Comparison of ENCODE assay signal across 23 cellular contexts in genomic region chr14:34165847-34166340, GRCh38.
"Had no signal": no experiment of that assay in that cellular context is flagged by ENCODE, and none has a peak within 500 bp of the region (broad histone marks: within the 10 kb centered on the region; RNA-seq: fewer than 3 reads in every experiment).

No MANE protein-coding gene starts in this region.

- DNase-seq: activated CD4-positive, alpha-beta memory T cell treated with anti-CD3 and anti-CD28 coated beads, Interleukin-2, amount 10 ng/mL, durations not matched to agents 7 days and 5 days; activated CD4-positive, alpha-beta T cell treated with anti-CD3 and anti-CD28 coated beads for 1 hour; activated CD4-positive, alpha-beta T cell treated with anti-CD3 and anti-CD28 coated beads, Interleukin-2, amount 10 ng/mL, durations not matched to agents 7 days and 5 days; activated CD8-positive, alpha-beta memory T cell treated with anti-CD3 and anti-CD28 coated beads, Interleukin-2, amount 50 U/mL, for 48 hours; activated gamma-delta T cell; activated naive CD4-positive, alpha-beta T cell treated with anti-CD3 and anti-CD28 coated beads, Interleukin-2, amount 10 ng/mL, durations not matched to agents 7 days and 5 days; activated T-cell treated with anti-CD3 and anti-CD28 coated beads, Interleukin-2, amount 50 U/mL, for 24 hours; amygdala; central memory CD4-positive, alpha-beta T cell; foreskin fibroblast; left ventricle myocardium inferior; mucosa of descending colon; right lobe of liver; stimulated activated CD4-positive, alpha-beta T cell treated with anti-CD3 and anti-CD28 coated beads, Interleukin-2, amount 100 ng/mL, for 48 hours; trophoblast cell had no signal

- H3K9me3 Mint-ChIP-seq: activated CD4-positive, alpha-beta memory T cell treated with anti-CD3 and anti-CD28 coated beads, Interleukin-2, amount 10 ng/mL, durations not matched to agents 7 days and 5 days; activated CD4-positive, alpha-beta T cell treated with anti-CD3 and anti-CD28 coated beads, Interleukin-2, amount 10 ng/mL, durations not matched to agents 7 days and 5 days; activated naive CD4-positive, alpha-beta T cell treated with anti-CD3 and anti-CD28 coated beads, Interleukin-2, amount 10 ng/mL, durations not matched to agents 7 days and 5 days; activated T-cell treated with anti-CD3 and anti-CD28 coated beads, Interleukin-2, amount 50 U/mL, for 24 hours; nephron; stimulated activated naive CD8-positive, alpha-beta T cell treated with anti-CD3 and anti-CD28 coated beads, Interleukin-15, Interleukin-2, amounts not matched to agents 100 ng/mL and 50 ng/mL, for 24 hours had no signal

- H3K4me3 ChIP-seq: breast epithelium, left ventricle myocardium inferior, lung, mucosa of descending colon, right lobe of liver, thoracic aorta had no signal

- H3K36me3 Mint-ChIP-seq: activated naive CD4-positive, alpha-beta T cell treated with anti-CD3 and anti-CD28 coated beads, Interleukin-2, amount 10 ng/mL, durations not matched to agents 7 days and 5 days had no signal

- H3K27ac Mint-ChIP-seq: activated CD4-positive, alpha-beta memory T cell treated with anti-CD3 and anti-CD28 coated beads, Interleukin-2, amount 10 ng/mL, durations not matched to agents 7 days and 5 days; activated CD4-positive, alpha-beta T cell treated with anti-CD3 and anti-CD28 coated beads, Interleukin-2, amount 10 ng/mL, durations not matched to agents 7 days and 5 days; activated naive CD4-positive, alpha-beta T cell treated with anti-CD3 and anti-CD28 coated beads, Interleukin-2, amount 10 ng/mL, durations not matched to agents 7 days and 5 days; activated T-cell treated with anti-CD3 and anti-CD28 coated beads, Interleukin-2, amount 50 U/mL, for 24 hours; nephron; progenitor cell of endocrine pancreas; stimulated activated naive CD8-positive, alpha-beta T cell treated with anti-CD3 and anti-CD28 coated beads, Interleukin-15, Interleukin-2, amounts not matched to agents 100 ng/mL and 50 ng/mL, for 24 hours had no signal

- H3K27me3 ChIP-seq: breast epithelium, right lobe of liver had no signal

- H3K9me3 ChIP-seq: breast epithelium, left ventricle myocardium inferior, mucosa of descending colon, neutrophil, right lobe of liver, thoracic aorta had no signal

- H3K27ac ChIP-seq: breast epithelium, left ventricle myocardium inferior, neutrophil, right lobe of liver, thoracic aorta had no signal

- ATAC-seq: esophagus mucosa, mucosa of descending colon, right lobe of liver had no signal

- H3K4me3 Mint-ChIP-seq: activated CD4-positive, alpha-beta memory T cell treated with anti-CD3 and anti-CD28 coated beads, Interleukin-2, amount 10 ng/mL, durations not matched to agents 7 days and 5 days; activated CD4-positive, alpha-beta T cell treated with anti-CD3 and anti-CD28 coated beads, Interleukin-2, amount 10 ng/mL, durations not matched to agents 7 days and 5 days; activated naive CD4-positive, alpha-beta T cell treated with anti-CD3 and anti-CD28 coated beads, Interleukin-2, amount 10 ng/mL, durations not matched to agents 7 days and 5 days; activated T-cell treated with anti-CD3 and anti-CD28 coated beads, Interleukin-2, amount 50 U/mL, for 24 hours; nephron; stimulated activated naive CD8-positive, alpha-beta T cell treated with anti-CD3 and anti-CD28 coated beads, Interleukin-15, Interleukin-2, amounts not matched to agents 100 ng/mL and 50 ng/mL, for 24 hours had no signal

- H3K4me1 ChIP-seq: breast epithelium, right lobe of liver had no signal

- H3K36me3 ChIP-seq: breast epithelium, left ventricle myocardium inferior, neutrophil, right lobe of liver, thoracic aorta had no signal
